22 cellular contexts compared by ENCODE assay signal in genomic region chr2:134999536-134999935, GRCh38. TPM values are rescaled to one million over a fixed set of nuclear protein-coding genes. Genes with fewer than 3 reads are reported as not detected.
"Had no signal": no experiment of that assay in that cellular context is flagged by ENCODE, and none has a peak within 500 bp of the region (broad histone marks: within the 10 kb centered on the region; RNA-seq: fewer than 3 reads in every experiment).

No MANE protein-coding gene starts in this region.

- H3K4me2 ChIP-seq: neural progenitor cell had no signal

- H3K27ac ChIP-seq: cardiac muscle cell, epithelial cell of prostate, left lung, neural progenitor cell, right lobe of liver, skin epidermis, thyroid gland had no signal

- H3K27me3 ChIP-seq: cardiac muscle cell, right lobe of liver, thyroid gland had no signal

- H3K4me3 ChIP-seq: cardiac muscle cell, left lung, lung, neural progenitor cell, right lobe of liver, skin epidermis, thyroid gland had no signal

- H3K4me1 ChIP-seq: neural progenitor cell, right lobe of liver had no signal

- ATAC-seq: activated T-cell treated with anti-CD3 and anti-CD28 coated beads, Interleukin-2, amount 50 U/mL, for 72 hours; left lung; naive thymus-derived CD4-positive, alpha-beta T cell; right lobe of liver had no signal

- DNase-seq: activated CD4-positive, alpha-beta memory T cell treated with anti-CD3 and anti-CD28 coated beads for 36 hours; activated CD4-positive, alpha-beta T cell treated with anti-CD3 and anti-CD28 coated beads for 48 hours; activated effector memory CD4-positive, alpha-beta T cell treated with Interleukin-2 at 50 U/mL for 16 hours; activated naive CD4-positive, alpha-beta T cell treated with anti-CD3 and anti-CD28 coated beads for 36 hours; activated T-cell treated with anti-CD3 and anti-CD28 coated beads, Interleukin-2, amount 50 U/mL, for 72 hours; amygdala; left lung; naive thymus-derived CD4-positive, alpha-beta T cell; posterior cingulate gyrus; right lobe of liver; stimulated activated CD4-positive, alpha-beta T cell treated with anti-CD3 and anti-CD28 coated beads, Interleukin-1b, Interleukin-23, amount 100 ng/mL, for 48 hours; substantia nigra; thyroid gland had no signal

- H3K36me3 ChIP-seq: cardiac muscle cell, left lung, neural progenitor cell, right lobe of liver, thyroid gland had no signal

- H3K9me3 ChIP-seq: left lung, right lobe of liver, thyroid gland had no signal

- H3K9ac ChIP-seq: neural progenitor cell had no signal

RNA-seq across cellular contexts. Expression of gene MAP3K19, which starts 47.7 kb away (rescaled TPM):
- total RNA-seq: activated CD4-positive, alpha-beta memory T cell treated with anti-CD3 and anti-CD28 coated beads for 36 hours; activated naive CD4-positive, alpha-beta T cell treated with anti-CD3 and anti-CD28 coated beads for 36 hours; activated T-cell treated with anti-CD3 and anti-CD28 coated beads, Interleukin-2, amount 50 U/mL, for 72 hours; cardiac muscle cell; chondrocyte; glomerular endothelial cell; omental fat pad; right lobe of liver; ureter had no signal
